ENCODE assay signal across 1 cellular context in the genomic region with DNA sequence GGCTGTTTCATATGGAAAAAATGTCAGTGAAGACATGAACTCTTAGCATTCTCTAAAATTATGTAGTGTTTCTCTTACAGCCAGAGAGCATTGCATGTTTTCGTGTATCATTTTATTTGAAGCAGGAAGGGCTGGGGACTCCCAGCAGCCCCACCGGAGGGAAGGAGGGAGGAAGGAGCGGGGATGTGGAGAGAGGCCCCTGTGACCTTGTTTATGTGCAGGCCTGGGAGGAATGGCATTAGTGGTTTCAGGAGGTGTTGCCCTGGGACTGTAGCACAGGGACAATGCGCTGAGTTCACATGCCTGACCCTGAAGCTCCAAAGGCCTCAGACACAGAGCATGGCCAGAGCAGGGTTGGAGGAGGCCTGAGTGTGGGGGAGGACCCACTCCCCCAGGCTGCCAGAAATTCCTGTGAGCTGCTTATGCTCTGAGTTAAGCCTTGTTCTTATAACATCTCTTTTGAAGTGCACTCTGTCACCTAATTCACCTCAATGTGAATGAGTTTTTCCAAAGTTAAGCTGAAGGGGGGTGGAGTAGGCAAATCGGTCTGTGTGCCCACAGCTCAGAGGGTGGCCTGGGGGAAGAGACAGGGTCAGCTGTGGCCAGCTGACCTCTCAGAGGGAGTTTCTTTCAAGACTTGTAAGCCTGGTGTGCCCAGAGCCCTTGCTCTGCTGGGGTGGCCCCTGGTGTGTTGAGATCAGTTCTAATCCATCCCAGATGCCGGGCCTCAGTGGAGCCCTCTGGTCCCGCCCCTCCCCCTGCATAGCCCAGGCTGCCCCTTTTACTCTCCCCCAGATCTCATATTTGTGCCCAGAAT.
A peak's percentile ranks its signal among the peaks of the same experiment; 100 is the strongest.
TF ChIP-seq lines count a peak whose summit lies in the region.

No MANE protein-coding gene starts in this region.

TF ChIP-seq in HepG2, 621 proteins besides CTCF, POLR2A, EP300 and RAD21 (continued from another document and continues in another):
- TF ChIP-seq, protein P1, sequence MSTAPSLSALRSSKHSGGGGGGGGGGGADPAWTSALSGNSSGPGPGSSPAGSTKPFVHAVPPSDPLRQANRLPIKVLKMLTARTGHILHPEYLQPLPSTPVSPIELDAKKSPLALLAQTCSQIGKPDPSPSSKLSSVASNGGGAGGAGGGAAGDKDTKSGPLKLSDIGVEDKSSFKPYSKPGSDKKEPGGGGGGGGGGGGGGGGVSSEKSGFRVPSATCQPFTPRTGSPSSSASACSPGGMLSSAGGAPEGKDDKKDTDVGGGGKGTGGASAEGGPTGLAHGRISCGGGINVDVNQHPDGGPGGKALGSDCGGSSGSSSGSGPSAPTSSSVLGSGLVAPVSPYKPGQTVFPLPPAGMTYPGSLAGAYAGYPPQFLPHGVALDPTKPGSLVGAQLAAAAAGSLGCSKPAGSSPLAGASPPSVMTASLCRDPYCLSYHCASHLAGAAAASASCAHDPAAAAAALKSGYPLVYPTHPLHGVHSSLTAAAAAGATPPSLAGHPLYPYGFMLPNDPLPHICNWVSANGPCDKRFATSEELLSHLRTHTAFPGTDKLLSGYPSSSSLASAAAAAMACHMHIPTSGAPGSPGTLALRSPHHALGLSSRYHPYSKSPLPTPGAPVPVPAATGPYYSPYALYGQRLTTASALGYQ (CRISPR knock-in tag; IDR thresholded peaks at IDR 0.05): no peak
- TF ChIP-seq ZNF780A (CRISPR knock-in tag; IDR thresholded peaks at IDR 0.05): no peak
- TF ChIP-seq, protein P2, sequence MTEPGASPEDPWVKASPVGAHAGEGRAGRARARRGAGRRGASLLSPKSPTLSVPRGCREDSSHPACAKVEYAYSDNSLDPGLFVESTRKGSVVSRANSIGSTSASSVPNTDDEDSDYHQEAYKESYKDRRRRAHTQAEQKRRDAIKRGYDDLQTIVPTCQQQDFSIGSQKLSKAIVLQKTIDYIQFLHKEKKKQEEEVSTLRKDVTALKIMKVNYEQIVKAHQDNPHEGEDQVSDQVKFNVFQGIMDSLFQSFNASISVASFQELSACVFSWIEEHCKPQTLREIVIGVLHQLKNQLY (CRISPR knock-in tag; IDR thresholded peaks at IDR 0.05): peak; percentile 58; the same call in 1 of the 2 replicates
- TF ChIP-seq HNRNPLL (IDR thresholded peaks at IDR 0.05; ENCODE audit: low read depth, low read length, poor library complexity, severe bottlenecking): no peak
- TF ChIP-seq ZNF282 (IDR thresholded peaks at IDR 0.05; ENCODE audit: partially characterized antibody): no peak
- 0 out of 2 replicates have a peak, but pooled peaks have one; percentile 43 for TF ChIP-seq ZNF724P (CRISPR knock-in tag; IDR thresholded peaks at IDR 0.05; ENCODE audit: borderline replicate concordance)
- no peak for TF ChIP-seq KDM3A (CRISPR knock-in tag; IDR thresholded peaks at IDR 0.05; ENCODE audit: low read depth)
- peak; percentile 41; the same call in 1 of the 2 replicates for TF ChIP-seq HMG20A (CRISPR knock-in tag; IDR thresholded peaks at IDR 0.05; ENCODE audit: borderline replicate concordance)
- TF ChIP-seq ZNF816 (CRISPR knock-in tag; IDR thresholded peaks at IDR 0.05; ENCODE audit: borderline replicate concordance): no peak
- TF ChIP-seq, protein P3, sequence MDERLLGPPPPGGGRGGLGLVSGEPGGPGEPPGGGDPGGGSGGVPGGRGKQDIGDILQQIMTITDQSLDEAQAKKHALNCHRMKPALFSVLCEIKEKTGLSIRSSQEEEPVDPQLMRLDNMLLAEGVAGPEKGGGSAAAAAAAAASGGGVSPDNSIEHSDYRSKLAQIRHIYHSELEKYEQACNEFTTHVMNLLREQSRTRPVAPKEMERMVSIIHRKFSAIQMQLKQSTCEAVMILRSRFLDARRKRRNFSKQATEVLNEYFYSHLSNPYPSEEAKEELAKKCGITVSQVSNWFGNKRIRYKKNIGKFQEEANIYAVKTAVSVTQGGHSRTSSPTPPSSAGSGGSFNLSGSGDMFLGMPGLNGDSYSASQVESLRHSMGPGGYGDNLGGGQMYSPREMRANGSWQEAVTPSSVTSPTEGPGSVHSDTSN (CRISPR knock-in tag; IDR thresholded peaks at IDR 0.05): no peak
- no peak for TF ChIP-seq IKZF1 (IDR thresholded peaks at IDR 0.05)
- no peak for TF ChIP-seq TOPORS (CRISPR knock-in tag; IDR thresholded peaks at IDR 0.05)
- peak; percentile 84 for TF ChIP-seq ZNF543 (CRISPR knock-in tag; IDR thresholded peaks at IDR 0.05)
- TF ChIP-seq CEBPG (CRISPR knock-in tag; IDR thresholded peaks at IDR 0.05): 0 out of 2 replicates have a peak, but pooled peaks have one; percentile 30
- no peak for TF ChIP-seq CBX2 (IDR thresholded peaks at IDR 0.05; ENCODE audit: low read depth, low read length)
- TF ChIP-seq CBX2 (CRISPR knock-in tag; IDR thresholded peaks at IDR 0.05; ENCODE audit: low read depth): no peak
- TF ChIP-seq SOX5 (CRISPR knock-in tag; IDR thresholded peaks at IDR 0.05; ENCODE audit: borderline replicate concordance): peak; percentile 94
- TF ChIP-seq, protein P4, sequence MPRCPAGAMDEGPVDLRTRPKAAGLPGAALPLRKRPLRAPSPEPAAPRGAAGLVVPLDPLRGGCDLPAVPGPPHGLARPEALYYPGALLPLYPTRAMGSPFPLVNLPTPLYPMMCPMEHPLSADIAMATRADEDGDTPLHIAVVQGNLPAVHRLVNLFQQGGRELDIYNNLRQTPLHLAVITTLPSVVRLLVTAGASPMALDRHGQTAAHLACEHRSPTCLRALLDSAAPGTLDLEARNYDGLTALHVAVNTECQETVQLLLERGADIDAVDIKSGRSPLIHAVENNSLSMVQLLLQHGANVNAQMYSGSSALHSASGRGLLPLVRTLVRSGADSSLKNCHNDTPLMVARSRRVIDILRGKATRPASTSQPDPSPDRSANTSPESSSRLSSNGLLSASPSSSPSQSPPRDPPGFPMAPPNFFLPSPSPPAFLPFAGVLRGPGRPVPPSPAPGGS (CRISPR knock-in tag; IDR thresholded peaks at IDR 0.05): no peak
- TF ChIP-seq ERF (CRISPR knock-in tag; IDR thresholded peaks at IDR 0.05): peak; percentile 69; the same call in 1 of the 2 replicates
- TF ChIP-seq, protein P5, sequence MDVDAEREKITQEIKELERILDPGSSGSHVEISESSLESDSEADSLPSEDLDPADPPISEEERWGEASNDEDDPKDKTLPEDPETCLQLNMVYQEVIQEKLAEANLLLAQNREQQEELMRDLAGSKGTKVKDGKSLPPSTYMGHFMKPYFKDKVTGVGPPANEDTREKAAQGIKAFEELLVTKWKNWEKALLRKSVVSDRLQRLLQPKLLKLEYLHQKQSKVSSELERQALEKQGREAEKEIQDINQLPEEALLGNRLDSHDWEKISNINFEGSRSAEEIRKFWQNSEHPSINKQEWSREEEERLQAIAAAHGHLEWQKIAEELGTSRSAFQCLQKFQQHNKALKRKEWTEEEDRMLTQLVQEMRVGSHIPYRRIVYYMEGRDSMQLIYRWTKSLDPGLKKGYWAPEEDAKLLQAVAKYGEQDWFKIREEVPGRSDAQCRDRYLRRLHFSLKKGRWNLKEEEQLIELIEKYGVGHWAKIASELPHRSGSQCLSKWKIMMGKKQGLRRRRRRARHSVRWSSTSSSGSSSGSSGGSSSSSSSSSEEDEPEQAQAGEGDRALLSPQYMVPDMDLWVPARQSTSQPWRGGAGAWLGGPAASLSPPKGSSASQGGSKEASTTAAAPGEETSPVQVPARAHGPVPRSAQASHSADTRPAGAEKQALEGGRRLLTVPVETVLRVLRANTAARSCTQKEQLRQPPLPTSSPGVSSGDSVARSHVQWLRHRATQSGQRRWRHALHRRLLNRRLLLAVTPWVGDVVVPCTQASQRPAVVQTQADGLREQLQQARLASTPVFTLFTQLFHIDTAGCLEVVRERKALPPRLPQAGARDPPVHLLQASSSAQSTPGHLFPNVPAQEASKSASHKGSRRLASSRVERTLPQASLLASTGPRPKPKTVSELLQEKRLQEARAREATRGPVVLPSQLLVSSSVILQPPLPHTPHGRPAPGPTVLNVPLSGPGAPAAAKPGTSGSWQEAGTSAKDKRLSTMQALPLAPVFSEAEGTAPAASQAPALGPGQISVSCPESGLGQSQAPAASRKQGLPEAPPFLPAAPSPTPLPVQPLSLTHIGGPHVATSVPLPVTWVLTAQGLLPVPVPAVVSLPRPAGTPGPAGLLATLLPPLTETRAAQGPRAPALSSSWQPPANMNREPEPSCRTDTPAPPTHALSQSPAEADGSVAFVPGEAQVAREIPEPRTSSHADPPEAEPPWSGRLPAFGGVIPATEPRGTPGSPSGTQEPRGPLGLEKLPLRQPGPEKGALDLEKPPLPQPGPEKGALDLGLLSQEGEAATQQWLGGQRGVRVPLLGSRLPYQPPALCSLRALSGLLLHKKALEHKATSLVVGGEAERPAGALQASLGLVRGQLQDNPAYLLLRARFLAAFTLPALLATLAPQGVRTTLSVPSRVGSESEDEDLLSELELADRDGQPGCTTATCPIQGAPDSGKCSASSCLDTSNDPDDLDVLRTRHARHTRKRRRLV (CRISPR knock-in tag; IDR thresholded peaks at IDR 0.05): peak; percentile 51; the same call in 1 of the 2 replicates
- no peak for TF ChIP-seq ZNF737 (CRISPR knock-in tag; IDR thresholded peaks at IDR 0.05; ENCODE audit: borderline replicate concordance)
- no peak for TF ChIP-seq ZNF768 (CRISPR knock-in tag; IDR thresholded peaks at IDR 0.05)
- TF ChIP-seq PHF8 (CRISPR knock-in tag; IDR thresholded peaks at IDR 0.05): 0 out of 2 replicates have a peak, but pooled peaks have one; percentile 4
- TF ChIP-seq, protein P6, sequence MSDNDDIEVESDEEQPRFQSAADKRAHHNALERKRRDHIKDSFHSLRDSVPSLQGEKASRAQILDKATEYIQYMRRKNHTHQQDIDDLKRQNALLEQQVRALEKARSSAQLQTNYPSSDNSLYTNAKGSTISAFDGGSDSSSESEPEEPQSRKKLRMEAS (IDR thresholded peaks at IDR 0.05): peak; percentile 71
- TF ChIP-seq ZNF33B (CRISPR knock-in tag; IDR thresholded peaks at IDR 0.05): no peak
- TF ChIP-seq, protein P7, sequence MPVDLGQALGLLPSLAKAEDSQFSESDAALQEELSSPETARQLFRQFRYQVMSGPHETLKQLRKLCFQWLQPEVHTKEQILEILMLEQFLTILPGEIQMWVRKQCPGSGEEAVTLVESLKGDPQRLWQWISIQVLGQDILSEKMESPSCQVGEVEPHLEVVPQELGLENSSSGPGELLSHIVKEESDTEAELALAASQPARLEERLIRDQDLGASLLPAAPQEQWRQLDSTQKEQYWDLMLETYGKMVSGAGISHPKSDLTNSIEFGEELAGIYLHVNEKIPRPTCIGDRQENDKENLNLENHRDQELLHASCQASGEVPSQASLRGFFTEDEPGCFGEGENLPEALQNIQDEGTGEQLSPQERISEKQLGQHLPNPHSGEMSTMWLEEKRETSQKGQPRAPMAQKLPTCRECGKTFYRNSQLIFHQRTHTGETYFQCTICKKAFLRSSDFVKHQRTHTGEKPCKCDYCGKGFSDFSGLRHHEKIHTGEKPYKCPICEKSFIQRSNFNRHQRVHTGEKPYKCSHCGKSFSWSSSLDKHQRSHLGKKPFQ (CRISPR knock-in tag; IDR thresholded peaks at IDR 0.05; ENCODE audit: insufficient replicate concordance): no peak
- no peak for TF ChIP-seq SETDB1 (CRISPR knock-in tag; IDR thresholded peaks at IDR 0.05; ENCODE audit: borderline replicate concordance)
- no peak for TF ChIP-seq SP1 (IDR thresholded peaks at IDR 0.05)
- TF ChIP-seq SP1 (CRISPR knock-in tag; IDR thresholded peaks at IDR 0.05): peak; percentile 35; the same call in 1 of the 2 replicates
- TF ChIP-seq ZNF558 (CRISPR knock-in tag; IDR thresholded peaks at IDR 0.05; ENCODE audit: borderline replicate concordance): no peak
- TF ChIP-seq, protein P8, sequence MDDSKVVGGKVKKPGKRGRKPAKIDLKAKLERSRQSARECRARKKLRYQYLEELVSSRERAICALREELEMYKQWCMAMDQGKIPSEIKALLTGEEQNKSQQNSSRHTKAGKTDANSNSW (CRISPR knock-in tag; IDR thresholded peaks at IDR 0.05; ENCODE audit: borderline replicate concordance): no peak
- no peak for TF ChIP-seq ZNF354B (CRISPR knock-in tag; IDR thresholded peaks at IDR 0.05)
- TF ChIP-seq, protein P9, sequence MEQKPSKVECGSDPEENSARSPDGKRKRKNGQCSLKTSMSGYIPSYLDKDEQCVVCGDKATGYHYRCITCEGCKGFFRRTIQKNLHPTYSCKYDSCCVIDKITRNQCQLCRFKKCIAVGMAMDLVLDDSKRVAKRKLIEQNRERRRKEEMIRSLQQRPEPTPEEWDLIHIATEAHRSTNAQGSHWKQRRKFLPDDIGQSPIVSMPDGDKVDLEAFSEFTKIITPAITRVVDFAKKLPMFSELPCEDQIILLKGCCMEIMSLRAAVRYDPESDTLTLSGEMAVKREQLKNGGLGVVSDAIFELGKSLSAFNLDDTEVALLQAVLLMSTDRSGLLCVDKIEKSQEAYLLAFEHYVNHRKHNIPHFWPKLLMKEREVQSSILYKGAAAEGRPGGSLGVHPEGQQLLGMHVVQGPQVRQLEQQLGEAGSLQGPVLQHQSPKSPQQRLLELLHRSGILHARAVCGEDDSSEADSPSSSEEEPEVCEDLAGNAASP (CRISPR knock-in tag; IDR thresholded peaks at IDR 0.05; ENCODE audit: borderline replicate concordance): peak; percentile 72; the same call in 1 of the 2 replicates
- peak; percentile 34; the same call in 1 of the 2 replicates for TF ChIP-seq CCDC6 (CRISPR knock-in tag; IDR thresholded peaks at IDR 0.05)
- TF ChIP-seq KMT2B (CRISPR knock-in tag; IDR thresholded peaks at IDR 0.05): no peak
- no peak for TF ChIP-seq NR1H2 (CRISPR knock-in tag; IDR thresholded peaks at IDR 0.05; ENCODE audit: borderline replicate concordance, low read depth)
- no peak for TF ChIP-seq TBL1XR1 (IDR thresholded peaks at IDR 0.05; ENCODE audit: borderline replicate concordance, low read length, partially characterized antibody)
- no peak for TF ChIP-seq CBX1 (IDR thresholded peaks at IDR 0.05; ENCODE audit: low read depth)
- TF ChIP-seq, protein P10, sequence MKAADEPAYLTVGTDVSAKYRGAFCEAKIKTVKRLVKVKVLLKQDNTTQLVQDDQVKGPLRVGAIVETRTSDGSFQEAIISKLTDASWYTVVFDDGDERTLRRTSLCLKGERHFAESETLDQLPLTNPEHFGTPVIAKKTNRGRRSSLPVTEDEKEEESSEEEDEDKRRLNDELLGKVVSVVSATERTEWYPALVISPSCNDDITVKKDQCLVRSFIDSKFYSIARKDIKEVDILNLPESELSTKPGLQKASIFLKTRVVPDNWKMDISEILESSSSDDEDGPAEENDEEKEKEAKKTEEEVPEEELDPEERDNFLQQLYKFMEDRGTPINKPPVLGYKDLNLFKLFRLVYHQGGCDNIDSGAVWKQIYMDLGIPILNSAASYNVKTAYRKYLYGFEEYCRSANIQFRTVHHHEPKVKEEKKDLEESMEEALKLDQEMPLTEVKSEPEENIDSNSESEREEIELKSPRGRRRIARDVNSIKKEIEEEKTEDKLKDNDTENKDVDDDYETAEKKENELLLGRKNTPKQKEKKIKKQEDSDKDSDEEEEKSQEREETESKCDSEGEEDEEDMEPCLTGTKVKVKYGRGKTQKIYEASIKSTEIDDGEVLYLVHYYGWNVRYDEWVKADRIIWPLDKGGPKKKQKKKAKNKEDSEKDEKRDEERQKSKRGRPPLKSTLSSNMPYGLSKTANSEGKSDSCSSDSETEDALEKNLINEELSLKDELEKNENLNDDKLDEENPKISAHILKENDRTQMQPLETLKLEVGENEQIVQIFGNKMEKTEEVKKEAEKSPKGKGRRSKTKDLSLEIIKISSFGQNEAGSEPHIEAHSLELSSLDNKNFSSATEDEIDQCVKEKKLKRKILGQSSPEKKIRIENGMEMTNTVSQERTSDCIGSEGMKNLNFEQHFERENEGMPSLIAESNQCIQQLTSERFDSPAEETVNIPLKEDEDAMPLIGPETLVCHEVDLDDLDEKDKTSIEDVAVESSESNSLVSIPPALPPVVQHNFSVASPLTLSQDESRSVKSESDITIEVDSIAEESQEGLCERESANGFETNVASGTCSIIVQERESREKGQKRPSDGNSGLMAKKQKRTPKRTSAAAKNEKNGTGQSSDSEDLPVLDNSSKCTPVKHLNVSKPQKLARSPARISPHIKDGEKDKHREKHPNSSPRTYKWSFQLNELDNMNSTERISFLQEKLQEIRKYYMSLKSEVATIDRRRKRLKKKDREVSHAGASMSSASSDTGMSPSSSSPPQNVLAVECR (CRISPR knock-in tag; IDR thresholded peaks at IDR 0.05; ENCODE audit: borderline replicate concordance): no peak; the same call in 1 of the 2 replicates
- TF ChIP-seq TOE1 (CRISPR knock-in tag; IDR thresholded peaks at IDR 0.05): no peak
- no peak for TF ChIP-seq MEIS1 (CRISPR knock-in tag; IDR thresholded peaks at IDR 0.05; ENCODE audit: borderline replicate concordance)
